In genomic region chr1:19436716-19437476, GRCh38 we compare ENCODE assay signal across 1 cellular context.
TF ChIP-seq lines count a peak whose summit lies in the region.

No MANE protein-coding gene starts in this region.

TF ChIP-seq in HepG2, 621 proteins besides CTCF, POLR2A, EP300 and RAD21 (continued from another document and continues in another):
- TF ChIP-seq, protein P1, sequence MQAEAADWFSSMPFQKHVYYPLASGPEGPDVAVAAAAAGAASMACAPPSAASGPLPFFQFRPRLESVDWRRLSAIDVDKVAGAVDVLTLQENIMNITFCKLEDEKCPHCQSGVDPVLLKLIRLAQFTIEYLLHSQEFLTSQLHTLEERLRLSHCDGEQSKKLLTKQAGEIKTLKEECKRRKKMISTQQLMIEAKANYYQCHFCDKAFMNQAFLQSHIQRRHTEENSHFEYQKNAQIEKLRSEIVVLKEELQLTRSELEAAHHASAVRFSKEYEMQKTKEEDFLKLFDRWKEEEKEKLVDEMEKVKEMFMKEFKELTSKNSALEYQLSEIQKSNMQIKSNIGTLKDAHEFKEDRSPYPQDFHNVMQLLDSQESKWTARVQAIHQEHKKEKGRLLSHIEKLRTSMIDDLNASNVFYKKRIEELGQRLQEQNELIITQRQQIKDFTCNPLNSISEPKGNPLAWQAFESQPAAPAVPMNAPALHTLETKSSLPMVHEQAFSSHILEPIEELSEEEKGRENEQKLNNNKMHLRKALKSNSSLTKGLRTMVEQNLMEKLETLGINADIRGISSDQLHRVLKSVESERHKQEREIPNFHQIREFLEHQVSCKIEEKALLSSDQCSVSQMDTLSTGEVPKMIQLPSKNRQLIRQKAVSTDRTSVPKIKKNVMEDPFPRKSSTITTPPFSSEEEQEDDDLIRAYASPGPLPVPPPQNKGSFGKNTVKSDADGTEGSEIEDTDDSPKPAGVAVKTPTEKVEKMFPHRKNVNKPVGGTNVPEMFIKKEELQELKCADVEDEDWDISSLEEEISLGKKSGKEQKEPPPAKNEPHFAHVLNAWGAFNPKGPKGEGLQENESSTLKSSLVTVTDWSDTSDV (CRISPR knock-in tag; IDR thresholded peaks at IDR 0.05): no peak
- no peak for TF ChIP-seq BRF2 (CRISPR knock-in tag; IDR thresholded peaks at IDR 0.05)
- TF ChIP-seq NONO (IDR thresholded peaks at IDR 0.05): no peak
- peak; percentile 61; the same call in 1 of the 2 replicates for TF ChIP-seq NONO (CRISPR knock-in tag; conservative IDR thresholded peaks at IDR 0.05)
- no peak for TF ChIP-seq EED (CRISPR knock-in tag; IDR thresholded peaks at IDR 0.05)
- TF ChIP-seq EEA1 (CRISPR knock-in tag; IDR thresholded peaks at IDR 0.05; ENCODE audit: borderline replicate concordance): no peak
- no peak for TF ChIP-seq HOXA7 (CRISPR knock-in tag; IDR thresholded peaks at IDR 0.05)
- TF ChIP-seq, protein P2, sequence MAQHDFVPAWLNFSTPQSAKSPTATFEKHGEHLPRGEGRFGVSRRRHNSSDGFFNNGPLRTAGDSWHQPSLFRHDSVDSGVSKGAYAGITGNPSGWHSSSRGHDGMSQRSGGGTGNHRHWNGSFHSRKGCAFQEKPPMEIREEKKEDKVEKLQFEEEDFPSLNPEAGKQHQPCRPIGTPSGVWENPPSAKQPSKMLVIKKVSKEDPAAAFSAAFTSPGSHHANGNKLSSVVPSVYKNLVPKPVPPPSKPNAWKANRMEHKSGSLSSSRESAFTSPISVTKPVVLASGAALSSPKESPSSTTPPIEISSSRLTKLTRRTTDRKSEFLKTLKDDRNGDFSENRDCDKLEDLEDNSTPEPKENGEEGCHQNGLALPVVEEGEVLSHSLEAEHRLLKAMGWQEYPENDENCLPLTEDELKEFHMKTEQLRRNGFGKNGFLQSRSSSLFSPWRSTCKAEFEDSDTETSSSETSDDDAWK (CRISPR knock-in tag; IDR thresholded peaks at IDR 0.05): no peak
- TF ChIP-seq, protein P3, sequence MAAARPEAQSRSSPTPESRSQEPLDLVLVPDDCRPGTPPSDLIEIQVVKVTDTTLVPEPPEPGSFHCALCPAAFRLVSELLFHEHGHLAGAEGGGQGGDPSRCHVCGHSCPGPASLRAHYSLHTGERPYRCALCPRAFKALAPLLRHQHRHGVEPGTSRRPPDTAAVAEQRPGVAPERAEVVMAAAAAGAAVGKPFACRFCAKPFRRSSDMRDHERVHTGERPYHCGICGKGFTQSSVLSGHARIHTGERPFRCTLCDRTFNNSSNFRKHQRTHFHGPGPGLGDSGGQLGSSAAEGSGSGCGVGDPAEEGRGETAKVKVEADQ (CRISPR knock-in tag; IDR thresholded peaks at IDR 0.05; ENCODE audit: borderline replicate concordance): no peak
- no peak for TF ChIP-seq ZNF335 (CRISPR knock-in tag; IDR thresholded peaks at IDR 0.05)
- TF ChIP-seq YY1 (IDR thresholded peaks at IDR 0.05; ENCODE audit: insufficient read depth, insufficient replicate concordance, low read depth, low read length): no peak
- TF ChIP-seq, protein P4, sequence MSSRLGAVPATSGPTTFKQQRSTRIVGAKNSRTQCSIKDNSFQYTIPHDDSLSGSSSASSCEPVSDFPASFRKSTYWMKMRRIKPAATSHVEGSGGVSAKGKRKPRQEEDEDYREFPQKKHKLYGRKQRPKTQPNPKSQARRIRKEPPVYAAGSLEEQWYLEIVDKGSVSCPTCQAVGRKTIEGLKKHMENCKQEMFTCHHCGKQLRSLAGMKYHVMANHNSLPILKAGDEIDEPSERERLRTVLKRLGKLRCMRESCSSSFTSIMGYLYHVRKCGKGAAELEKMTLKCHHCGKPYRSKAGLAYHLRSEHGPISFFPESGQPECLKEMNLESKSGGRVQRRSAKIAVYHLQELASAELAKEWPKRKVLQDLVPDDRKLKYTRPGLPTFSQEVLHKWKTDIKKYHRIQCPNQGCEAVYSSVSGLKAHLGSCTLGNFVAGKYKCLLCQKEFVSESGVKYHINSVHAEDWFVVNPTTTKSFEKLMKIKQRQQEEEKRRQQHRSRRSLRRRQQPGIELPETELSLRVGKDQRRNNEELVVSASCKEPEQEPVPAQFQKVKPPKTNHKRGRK (CRISPR knock-in tag; IDR thresholded peaks at IDR 0.05): no peak
- no peak; the same call in 1 of the 2 replicates for TF ChIP-seq ZNF878 (CRISPR knock-in tag; IDR thresholded peaks at IDR 0.05)
- TF ChIP-seq PPARG (CRISPR knock-in tag; conservative IDR thresholded peaks at IDR 0.05): 0 out of 2 replicates have a peak, but pooled peaks have one; percentile 48
- TF ChIP-seq NFE2 (CRISPR knock-in tag; IDR thresholded peaks at IDR 0.05): no peak
- TF ChIP-seq ZFP36L1 (CRISPR knock-in tag; IDR thresholded peaks at IDR 0.05): no peak
- TF ChIP-seq KLF6 (CRISPR knock-in tag; IDR thresholded peaks at IDR 0.05): no peak
- no peak for TF ChIP-seq ZNF10 (CRISPR knock-in tag; IDR thresholded peaks at IDR 0.05; ENCODE audit: borderline replicate concordance, low read depth)
- no peak for TF ChIP-seq SRSF9 (IDR thresholded peaks at IDR 0.05; ENCODE audit: borderline replicate concordance, insufficient read depth, low read depth, low read length, poor library complexity, severe bottlenecking)
- TF ChIP-seq REXO4 (CRISPR knock-in tag; IDR thresholded peaks at IDR 0.05; ENCODE audit: borderline replicate concordance): no peak
- no peak for TF ChIP-seq GTF3A (CRISPR knock-in tag; conservative IDR thresholded peaks at IDR 0.05)
- TF ChIP-seq EZH2 (conservative IDR thresholded peaks at IDR 0.05; ENCODE audit: low read depth, low read length): no peak
- peak; percentile 79 for TF ChIP-seq FOSL2 (CRISPR knock-in tag; IDR thresholded peaks at IDR 0.05)
- no peak for TF ChIP-seq REL (CRISPR knock-in tag; conservative IDR thresholded peaks at IDR 0.05)
- TF ChIP-seq, protein P5, sequence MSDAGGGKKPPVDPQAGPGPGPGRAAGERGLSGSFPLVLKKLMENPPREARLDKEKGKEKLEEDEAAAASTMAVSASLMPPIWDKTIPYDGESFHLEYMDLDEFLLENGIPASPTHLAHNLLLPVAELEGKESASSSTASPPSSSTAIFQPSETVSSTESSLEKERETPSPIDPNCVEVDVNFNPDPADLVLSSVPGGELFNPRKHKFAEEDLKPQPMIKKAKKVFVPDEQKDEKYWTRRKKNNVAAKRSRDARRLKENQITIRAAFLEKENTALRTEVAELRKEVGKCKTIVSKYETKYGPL (CRISPR knock-in tag; IDR thresholded peaks at IDR 0.05): no peak
- TF ChIP-seq RELA (CRISPR knock-in tag; IDR thresholded peaks at IDR 0.05): no peak
- TF ChIP-seq TOPORS (CRISPR knock-in tag; IDR thresholded peaks at IDR 0.05): no peak
- TF ChIP-seq SAP130 (CRISPR knock-in tag; IDR thresholded peaks at IDR 0.05; ENCODE audit: low read depth): peak; percentile 89
- peak; percentile 67 for TF ChIP-seq MIXL1 (CRISPR knock-in tag; IDR thresholded peaks at IDR 0.05)
- TF ChIP-seq RNF2 (conservative IDR thresholded peaks at IDR 0.05; ENCODE audit: low read depth): no peak
- TF ChIP-seq CEBPG (CRISPR knock-in tag; IDR thresholded peaks at IDR 0.05): peak; percentile 90
- peak; percentile 66 for TF ChIP-seq ERF (CRISPR knock-in tag; IDR thresholded peaks at IDR 0.05)
- peak; percentile 43; the same call in 1 of the 2 replicates for TF ChIP-seq REPIN1 (CRISPR knock-in tag; IDR thresholded peaks at IDR 0.05; ENCODE audit: borderline replicate concordance, low read depth)
- no peak for TF ChIP-seq JDP2 (CRISPR knock-in tag; IDR thresholded peaks at IDR 0.05; ENCODE audit: borderline replicate concordance)
- no peak for TF ChIP-seq HIC2 (CRISPR knock-in tag; IDR thresholded peaks at IDR 0.05; ENCODE audit: low read depth)
- TF ChIP-seq, protein P6, sequence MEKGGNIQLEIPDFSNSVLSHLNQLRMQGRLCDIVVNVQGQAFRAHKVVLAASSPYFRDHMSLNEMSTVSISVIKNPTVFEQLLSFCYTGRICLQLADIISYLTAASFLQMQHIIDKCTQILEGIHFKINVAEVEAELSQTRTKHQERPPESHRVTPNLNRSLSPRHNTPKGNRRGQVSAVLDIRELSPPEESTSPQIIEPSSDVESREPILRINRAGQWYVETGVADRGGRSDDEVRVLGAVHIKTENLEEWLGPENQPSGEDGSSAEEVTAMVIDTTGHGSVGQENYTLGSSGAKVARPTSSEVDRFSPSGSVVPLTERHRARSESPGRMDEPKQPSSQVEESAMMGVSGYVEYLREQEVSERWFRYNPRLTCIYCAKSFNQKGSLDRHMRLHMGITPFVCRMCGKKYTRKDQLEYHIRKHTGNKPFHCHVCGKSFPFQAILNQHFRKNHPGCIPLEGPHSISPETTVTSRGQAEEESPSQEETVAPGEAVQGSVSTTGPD (CRISPR knock-in tag; IDR thresholded peaks at IDR 0.05): no peak
- TF ChIP-seq, protein P7, sequence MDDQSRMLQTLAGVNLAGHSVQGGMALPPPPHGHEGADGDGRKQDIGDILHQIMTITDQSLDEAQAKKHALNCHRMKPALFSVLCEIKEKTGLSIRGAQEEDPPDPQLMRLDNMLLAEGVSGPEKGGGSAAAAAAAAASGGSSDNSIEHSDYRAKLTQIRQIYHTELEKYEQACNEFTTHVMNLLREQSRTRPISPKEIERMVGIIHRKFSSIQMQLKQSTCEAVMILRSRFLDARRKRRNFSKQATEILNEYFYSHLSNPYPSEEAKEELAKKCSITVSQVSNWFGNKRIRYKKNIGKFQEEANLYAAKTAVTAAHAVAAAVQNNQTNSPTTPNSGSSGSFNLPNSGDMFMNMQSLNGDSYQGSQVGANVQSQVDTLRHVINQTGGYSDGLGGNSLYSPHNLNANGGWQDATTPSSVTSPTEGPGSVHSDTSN (CRISPR knock-in tag; IDR thresholded peaks at IDR 0.05; ENCODE audit: borderline replicate concordance): no peak
- no peak for TF ChIP-seq ZNF510 (CRISPR knock-in tag; IDR thresholded peaks at IDR 0.05; ENCODE audit: low read depth)
- TF ChIP-seq ZNF44 (CRISPR knock-in tag; IDR thresholded peaks at IDR 0.05): no peak
- no peak for TF ChIP-seq ZNF75D (CRISPR knock-in tag; IDR thresholded peaks at IDR 0.05; ENCODE audit: borderline replicate concordance)
- no peak for TF ChIP-seq SCMH1 (CRISPR knock-in tag; IDR thresholded peaks at IDR 0.05; ENCODE audit: borderline replicate concordance)
